12 cellular contexts compared by ENCODE assay signal in the genomic region with DNA sequence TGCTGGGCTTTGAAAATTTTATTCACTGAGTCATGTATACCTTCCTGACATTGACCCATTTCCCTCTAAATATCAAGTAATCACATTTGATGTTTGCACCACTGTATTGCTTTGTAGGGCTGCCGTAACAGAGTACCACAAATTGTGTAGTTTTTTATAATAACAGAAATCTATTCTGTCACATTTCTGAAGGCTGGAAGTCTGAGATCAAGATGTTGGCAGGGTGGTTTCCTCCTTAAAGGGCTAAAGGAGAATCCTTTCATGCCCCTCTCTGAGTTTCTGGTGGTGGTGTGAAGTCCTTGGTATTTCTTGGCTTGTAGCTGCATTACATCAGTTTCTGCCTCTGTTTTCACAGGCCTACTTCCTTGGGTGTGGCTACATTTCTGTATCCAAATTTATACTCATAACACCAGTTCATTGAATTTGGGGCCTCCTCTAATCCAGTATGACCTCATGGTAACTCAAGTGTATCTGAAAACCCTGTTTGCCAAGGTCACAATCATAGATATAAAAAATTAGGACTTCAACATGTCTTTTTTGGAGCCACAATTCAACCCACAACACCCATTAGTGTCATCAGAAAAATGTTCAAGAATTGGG. TPM values are rescaled to one million over a fixed set of nuclear protein-coding genes. Genes with fewer than 3 reads are reported as not detected.
DNase-seq lines count a peak whose midpoint lies in the region; ATAC-seq and TF ChIP-seq lines count a peak whose summit lies in the region.
"Had no signal": no experiment of that assay in that cellular context is flagged by ENCODE, and none has a peak within 500 bp of the region (broad histone marks: within the 10 kb centered on the region; RNA-seq: fewer than 3 reads in every experiment).

No MANE protein-coding gene starts in this region.

- DNase-seq in EL (peak; percentile 13), NOMO-1 treated with DMSO at 0.1 percent for 48 hours (lab: John Stamatoyannopoulos, UW; ENCODE audit: unreplicated experiment) (peak; percentile 25), choroid plexus epithelial cell (ENCODE audit: low read depth) (peak; percentile 72), mesenchymal stem cell (no peak), NCI-H1105 treated with DMSO at 0.1 percent for 48 hours (lab: John Stamatoyannopoulos, UW) (no peak), kidney glomerular epithelial cell (lab: John Stamatoyannopoulos, UW) (no peak)
- DNase-seq: Karpas-422; NCI-H2227 treated with DMSO at 0.1 percent for 48 hours; stimulated activated CD4-positive, alpha-beta T cell treated with anti-CD3 and anti-CD28 coated beads, Interleukin-4, amount 100 ng/mL, for 1 hour had no signal

- H3K18ac ChIP-seq in mesenchymal stem cell (ENCODE audit: low read depth in 1 of 2, low read length in 2 of 2): no peak overlapping the region

- H4K8ac ChIP-seq in mesenchymal stem cell (ENCODE audit: low read length): no peak overlapping the region

- no peak overlapping the region for H2BK120ac ChIP-seq in mesenchymal stem cell (ENCODE audit: low read depth, low read length)

- H3K23ac ChIP-seq in mesenchymal stem cell (ENCODE audit: low read length in 2 of 2): no peak overlapping the region

- ATAC-seq in HG03159 (IDR thresholded peaks at IDR 0.05; ENCODE audit: unreplicated experiment) (no peak), GM21526 (IDR thresholded peaks at IDR 0.05; ENCODE audit: low FRiP score, unreplicated experiment) (no peak)

- H3K14ac ChIP-seq in mesenchymal stem cell (ENCODE audit: low read length in 2 of 2): no peak overlapping the region

- H3K79me1 ChIP-seq in mesenchymal stem cell (replicated peaks; ENCODE audit: low read length, poor library complexity, severe bottlenecking): no peaks in the 10 kb centered on the region

- H3K4me2 ChIP-seq in mesenchymal stem cell (ENCODE audit: low read length, poor library complexity, severe bottlenecking): no peak overlapping the region
- H3K4me2 ChIP-seq: hepatocyte had no signal

- no CpG with 5 or more reads among the region's 1 CpG for WGBS in mesenchymal stem cell

- H2BK5ac ChIP-seq in mesenchymal stem cell (ENCODE audit: low read depth, low read length, poor library complexity, severe bottlenecking): peak overlapping the region; percentile 14

- no peaks in the 10 kb centered on the region for H3K9me3 ChIP-seq in mesenchymal stem cell (ENCODE audit: control insufficient read depth, low read length)

- H3K4me3 ChIP-seq in choroid plexus epithelial cell (ENCODE audit: low read depth, low read length) (no peak overlapping the region), mesenchymal stem cell (ENCODE audit: insufficient read depth in 1 of 2, low read depth in 1 of 2, low read length in 2 of 2) (no peak overlapping the region)
- H3K4me3 ChIP-seq: hepatocyte had no signal

- no peak overlapping the region for H2BK15ac ChIP-seq in mesenchymal stem cell (ENCODE audit: low read depth, poor library complexity, severe bottlenecking)

- H3K4ac ChIP-seq in mesenchymal stem cell (ENCODE audit: low read depth in 1 of 2, low read length in 2 of 2): no peak overlapping the region

- no peak overlapping the region for H2AFZ ChIP-seq in mesenchymal stem cell (ENCODE audit: low read depth, low read length)
- H2AFZ ChIP-seq: hepatocyte had no signal

- H4K91ac ChIP-seq in mesenchymal stem cell (ENCODE audit: low read length): no peak overlapping the region

- peak overlapping the region; percentile 57 for H3K27ac ChIP-seq in mesenchymal stem cell (ENCODE audit: low read length, poor library complexity, severe bottlenecking)
- H3K27ac ChIP-seq: hepatocyte had no signal

- H3K9ac ChIP-seq in mesenchymal stem cell (ENCODE audit: low read length): no peak overlapping the region

- no peak overlapping the region for H2AK5ac ChIP-seq in mesenchymal stem cell (ENCODE audit: low read length, severe bottlenecking)

- peaks cover 0 to 4% of the 10 kb centered on the region in 2 experiments for H3K27me3 ChIP-seq in mesenchymal stem cell (ENCODE audit: control insufficient read depth in 1 of 2, insufficient read depth in 1 of 2, low read length in 2 of 2)
- H3K27me3 ChIP-seq: hepatocyte had no signal

- TF ChIP-seq CTCF in choroid plexus epithelial cell (conservative IDR thresholded peaks at IDR 0.05; ENCODE audit: low read depth, low read length): no peak

- no peaks in the 10 kb centered on the region for H3K36me3 ChIP-seq in mesenchymal stem cell (ENCODE audit: control insufficient read depth in 1 of 2, insufficient read depth in 2 of 2, low read depth in 1 of 2, low read length in 2 of 2)

- peaks cover 1% of the 10 kb centered on the region for H3K4me1 ChIP-seq in mesenchymal stem cell (ENCODE audit: control insufficient read depth, insufficient read depth, low read depth, low read length)

- H2BK12ac ChIP-seq in mesenchymal stem cell (ENCODE audit: low read length in 2 of 2): no peak overlapping the region

RNA-seq across cellular contexts. Expression of gene ST6GAL1, which starts 29.1 kb away (rescaled TPM):
- polyA plus RNA-seq in mesenchymal stem cell (2013, experiment 1 of 2): 1.7 TPM
- 1.7 TPM for polyA plus RNA-seq in mesenchymal stem cell (2013, experiment 2 of 2)

RNA-seq across cellular contexts. Expression of gene ADIPOQ, which starts 58.7 kb away (rescaled TPM):
- polyA plus RNA-seq in mesenchymal stem cell (2013, experiment 1 of 2): not detected
- polyA plus RNA-seq in mesenchymal stem cell (2013, experiment 2 of 2): not detected
- polyA plus RNA-seq: hepatocyte had no signal

Comparison
In these comparisons a context has a peak if more than half of its experiments do, and no peak if none do; other contexts are left out.
1. DNase-seq: peak in EL (single experiment), NOMO-1 treated with DMSO at 0.1 percent for 48 hours (single experiment) and choroid plexus epithelial cell (single experiment); none in mesenchymal stem cell (single experiment), NCI-H1105 treated with DMSO at 0.1 percent for 48 hours (single experiment) and kidney glomerular epithelial cell (single experiment).